25 cellular contexts compared by ENCODE assay signal in the genomic region with DNA sequence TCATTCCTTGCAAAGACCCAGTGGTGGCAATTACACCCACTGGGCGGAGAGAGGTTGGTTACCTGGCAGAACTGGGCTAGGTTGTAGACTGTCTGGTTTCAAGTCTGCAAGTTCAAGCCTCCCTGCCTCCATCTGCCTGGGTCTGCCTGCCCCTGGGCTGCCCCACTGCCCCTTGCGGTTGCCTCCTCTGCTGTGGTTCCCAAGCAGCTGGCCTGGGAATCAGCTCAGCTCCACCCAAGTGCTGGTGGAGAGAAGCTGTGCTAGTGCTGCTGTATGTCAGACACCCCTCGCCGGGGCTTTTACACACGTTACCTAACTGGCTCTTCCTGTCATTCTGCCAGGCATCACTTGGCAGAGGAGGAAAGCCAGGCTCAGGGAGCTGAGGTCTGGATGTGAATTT. TPM values are rescaled to one million over a fixed set of nuclear protein-coding genes. Genes with fewer than 3 reads are reported as not detected.
"Had no signal": no experiment of that assay in that cellular context is flagged by ENCODE, and none has a peak within 500 bp of the region (broad histone marks: within the 10 kb centered on the region; RNA-seq: fewer than 3 reads in every experiment).

No MANE protein-coding gene starts in this region.

- H3K9me3 Mint-ChIP-seq: dendritic cell treated with granulocyte-macrophage colony-stimulating factor and Interleukin-4, amounts not matched to agents 40 ng/mL and 50 ng/mL, for 4 days; effector memory CD8-positive, alpha-beta T cell; immature natural killer cell; mesothelial cell of epicardium; nephron; stimulated activated naive B cell treated with anti-CD40 and anti-IgM and Interleukin-4, amounts not matched to agents 10 μg/mL and 1 μg/mL and 100 μg/mL, for 72 hours; stimulated activated naive CD8-positive, alpha-beta T cell treated with anti-CD3 and anti-CD28 coated beads, Interleukin-15, amount 100 ng/mL, for 72 hours had no signal

- FAIRE-seq: keratinocyte had no signal

- H3K9me3 ChIP-seq: esophagus squamous epithelium, gastroesophageal sphincter, neutrophil, psoas muscle, testis, tibial nerve had no signal

- H3K27me3 Mint-ChIP-seq: dendritic cell treated with granulocyte-macrophage colony-stimulating factor and Interleukin-4, amounts not matched to agents 40 ng/mL and 50 ng/mL, for 4 days; effector memory CD8-positive, alpha-beta T cell; stimulated activated naive CD8-positive, alpha-beta T cell treated with anti-CD3 and anti-CD28 coated beads, Interleukin-15, amount 100 ng/mL, for 72 hours had no signal

- H3K4me1 Mint-ChIP-seq: immature natural killer cell had no signal

- H3K27ac Mint-ChIP-seq: dendritic cell treated with granulocyte-macrophage colony-stimulating factor and Interleukin-4, amounts not matched to agents 40 ng/mL and 50 ng/mL, for 4 days; effector memory CD8-positive, alpha-beta T cell; immature natural killer cell; mesothelial cell of epicardium had no signal

- H3K36me3 ChIP-seq: gastroesophageal sphincter had no signal

- H3K27ac ChIP-seq: esophagus squamous epithelium, gastroesophageal sphincter, neutrophil, psoas muscle, testis had no signal

- ATAC-seq: effector memory CD8-positive, alpha-beta T cell; gastroesophageal sphincter; left cardiac atrium; left ventricle myocardium superior; psoas muscle; sciatic nerve; stimulated activated naive B cell treated with anti-CD40 and anti-IgM and Interleukin-4, amounts not matched to agents 10 μg/mL and 1 μg/mL and 100 μg/mL, for 72 hours; stimulated activated naive CD8-positive, alpha-beta T cell treated with anti-CD3 and anti-CD28 coated beads, Interleukin-15, amount 100 ng/mL, for 72 hours had no signal

- H3K4me3 ChIP-seq: esophagus squamous epithelium, gastroesophageal sphincter, psoas muscle, skin epidermis, testis, tibial nerve had no signal

- H3K36me3 Mint-ChIP-seq: immature natural killer cell had no signal

- H3K27me3 ChIP-seq: esophagus squamous epithelium, neutrophil, testis, tibial nerve had no signal

- H3K4me1 ChIP-seq: psoas muscle, testis had no signal

- DNase-seq: effector memory CD8-positive, alpha-beta T cell; esophagus squamous epithelium; foreskin fibroblast; glutamatergic neuron; immature natural killer cell; left cardiac atrium; left ventricle myocardium superior; retina; stimulated activated CD4-positive, alpha-beta T cell treated with anti-CD3 and anti-CD28 coated beads, Interleukin-2, amount 100 ng/mL, for 24 hours; stimulated activated CD4-positive, alpha-beta T cell treated with anti-CD3 and anti-CD28 coated beads, Interleukin-4, amount 100 ng/mL, for 4 hours; stimulated activated naive B cell treated with anti-CD40 and anti-IgM and Interleukin-4, amounts not matched to agents 10 μg/mL and 1 μg/mL and 100 μg/mL, for 72 hours; stimulated activated naive CD8-positive, alpha-beta T cell treated with anti-CD3 and anti-CD28 coated beads, Interleukin-15, amount 100 ng/mL, for 72 hours; testis had no signal

- H3K4me3 Mint-ChIP-seq: dendritic cell treated with granulocyte-macrophage colony-stimulating factor and Interleukin-4, amounts not matched to agents 40 ng/mL and 50 ng/mL, for 4 days; effector memory CD8-positive, alpha-beta T cell; immature natural killer cell; mesothelial cell of epicardium; nephron; stimulated activated naive B cell treated with anti-CD40 and anti-IgM and Interleukin-4, amounts not matched to agents 10 μg/mL and 1 μg/mL and 100 μg/mL, for 72 hours; stimulated activated naive CD8-positive, alpha-beta T cell treated with anti-CD3 and anti-CD28 coated beads, Interleukin-15, amount 100 ng/mL, for 72 hours had no signal

RNA-seq across cellular contexts. Expression of a gene that starts 29.7 kb away (rescaled TPM):
- total RNA-seq: myocyte, osteoblast had no signal
- polyA plus RNA-seq: keratinocyte had no signal
